In the genomic region with DNA sequence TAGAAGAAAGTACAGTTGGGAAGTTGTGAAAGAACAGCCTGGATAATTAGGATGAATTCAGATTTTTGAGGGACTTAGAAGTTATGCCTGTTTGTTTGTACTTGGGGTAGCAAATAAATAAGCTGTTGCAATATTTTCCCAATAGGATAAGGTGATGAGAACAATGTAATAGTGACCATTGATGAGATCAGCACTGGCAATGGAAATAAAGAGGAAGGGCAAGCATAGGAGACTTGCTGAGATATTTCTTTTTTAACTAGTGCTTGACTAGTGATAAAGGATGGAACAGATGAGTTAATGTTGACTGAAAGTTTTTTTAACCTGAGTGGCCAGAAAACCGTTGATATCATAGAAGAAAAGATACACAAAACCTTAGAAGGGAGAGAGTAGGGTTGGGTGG, we compare ENCODE assay signal across 20 cellular contexts.
A peak's percentile ranks its signal among the peaks of the same experiment; 100 is the strongest.
DNase-seq lines count a peak whose midpoint lies in the region; ATAC-seq and TF ChIP-seq lines count a peak whose summit lies in the region.
"Had no signal": no experiment of that assay in that cellular context is flagged by ENCODE, and none has a peak within 500 bp of the region (broad histone marks: within the 10 kb centered on the region; RNA-seq: fewer than 3 reads in every experiment).

No MANE protein-coding gene starts in this region.

- no peak overlapping the region for H2AFZ ChIP-seq in mesenchymal stem cell (ENCODE audit: low read depth, low read length)

- no peak overlapping the region for H3K4me3 Mint-ChIP-seq in activated CD8-positive, alpha-beta T cell treated with anti-CD3 and anti-CD28 coated beads for 36 hours
- H3K4me3 Mint-ChIP-seq: neural crest cell; stimulated activated effector memory CD8-positive, alpha-beta T cell treated with anti-CD3 and anti-CD28 coated beads, Interleukin-12 subunit alpha, Interleukin-12 subunit beta, amount 100 ng/mL, for 72 hours had no signal

- no peaks in the 10 kb centered on the region for H3K27me3 ChIP-seq in mesenchymal stem cell (ENCODE audit: control insufficient read depth in 1 of 2, insufficient read depth in 1 of 2, low read length in 2 of 2)
- no peaks in the 10 kb centered on the region for H3K27me3 ChIP-seq in tibial artery
- H3K27me3 ChIP-seq: BLaER1, transverse colon had no signal

- H2BK12ac ChIP-seq in mesenchymal stem cell (ENCODE audit: low read length in 2 of 2), result no peak overlapping the region

- no peak overlapping the region for H4K91ac ChIP-seq in mesenchymal stem cell (ENCODE audit: low read length)

- H3K18ac ChIP-seq in mesenchymal stem cell (ENCODE audit: low read depth in 1 of 2, low read length in 2 of 2), result no peak overlapping the region

- H2BK120ac ChIP-seq in mesenchymal stem cell (ENCODE audit: low read depth, low read length), result no peak overlapping the region

- no peaks in the 10 kb centered on the region for H3K9me3 ChIP-seq in mesenchymal stem cell (ENCODE audit: control insufficient read depth, low read length)
- no peaks in the 10 kb centered on the region for H3K9me3 ChIP-seq in tibial artery
- H3K9me3 ChIP-seq: BLaER1, transverse colon had no signal

- intact Hi-C loops in tibial artery (cut with DNase I; ENCODE audit: low total_unique reads), result no loop called here
- intact Hi-C loops in activated CD8-positive, alpha-beta T cell treated with anti-CD3 and anti-CD28 coated beads for 36 hours (cut with micrococcal nuclease), result no loop called here

- H3K36me3 ChIP-seq in mesenchymal stem cell (ENCODE audit: control insufficient read depth in 1 of 2, insufficient read depth in 2 of 2, low read depth in 1 of 2, low read length in 2 of 2) (no peaks in the 10 kb centered on the region), tibial artery (no peaks in the 10 kb centered on the region)
- H3K36me3 ChIP-seq: transverse colon had no signal

- peak overlapping the region; percentile 81 for H3K9ac ChIP-seq in mesenchymal stem cell (ENCODE audit: low read length)
- H3K9ac ChIP-seq: BLaER1 had no signal

- no peak overlapping the region for H3K23ac ChIP-seq in mesenchymal stem cell (ENCODE audit: low read length in 2 of 2)

- no peaks in the 10 kb centered on the region for H3K27me3 Mint-ChIP-seq in activated CD8-positive, alpha-beta T cell treated with anti-CD3 and anti-CD28 coated beads for 36 hours

- no peaks in the 10 kb centered on the region for H3K79me1 ChIP-seq in mesenchymal stem cell (replicated peaks; ENCODE audit: low read length, poor library complexity, severe bottlenecking)

- WGBS in mesenchymal stem cell, result 96% methylated on average over 1 of the region's 1 CpG

- peaks cover 2% of the 10 kb centered on the region for H3K9me3 Mint-ChIP-seq in activated CD8-positive, alpha-beta T cell treated with anti-CD3 and anti-CD28 coated beads for 36 hours
- H3K9me3 Mint-ChIP-seq: stimulated activated effector memory CD8-positive, alpha-beta T cell treated with anti-CD3 and anti-CD28 coated beads, Interleukin-12 subunit alpha, Interleukin-12 subunit beta, amount 100 ng/mL, for 72 hours had no signal

- H3K4me1 Mint-ChIP-seq in activated CD8-positive, alpha-beta T cell treated with anti-CD3 and anti-CD28 coated beads for 36 hours (ENCODE audit: low read depth), result no peaks in the 10 kb centered on the region
- H3K4me1 Mint-ChIP-seq: stimulated activated effector memory CD8-positive, alpha-beta T cell treated with anti-CD3 and anti-CD28 coated beads, Interleukin-12 subunit alpha, Interleukin-12 subunit beta, amount 100 ng/mL, for 72 hours had no signal

- H2BK5ac ChIP-seq in mesenchymal stem cell (ENCODE audit: low read depth, low read length, poor library complexity, severe bottlenecking), result no peak overlapping the region

- peak overlapping the region; percentile 42 for H3K27ac ChIP-seq in RWPE1
- H3K27ac ChIP-seq in epithelial cell of prostate, result peak overlapping the region; percentile 97
- H3K27ac ChIP-seq in mesenchymal stem cell (ENCODE audit: low read length, poor library complexity, severe bottlenecking), result no peak overlapping the region
- H3K27ac ChIP-seq in tibial artery, result peak overlapping the region; percentile 27 to 39
- H3K27ac ChIP-seq: BLaER1, transverse colon had no signal

- H3K36me3 Mint-ChIP-seq in activated CD8-positive, alpha-beta T cell treated with anti-CD3 and anti-CD28 coated beads for 36 hours (ENCODE audit: low read depth), result peaks cover 22% of the 10 kb centered on the region
- H3K36me3 Mint-ChIP-seq: stimulated activated effector memory CD8-positive, alpha-beta T cell treated with anti-CD3 and anti-CD28 coated beads, Interleukin-12 subunit alpha, Interleukin-12 subunit beta, amount 100 ng/mL, for 72 hours had no signal

- POLR2A ChIA-PET in RWPE1 (lab: Yijun Ruan, JAX; ENCODE audit: low non-redundant PET), result no interaction called here
- POLR2A ChIA-PET in activated CD8-positive, alpha-beta T cell treated with anti-CD3 and anti-CD28 coated beads for 36 hours (lab: Charles Lee), result no interaction called here

- H2AK5ac ChIP-seq in mesenchymal stem cell (ENCODE audit: low read length, severe bottlenecking), result no peak overlapping the region

- H3K27ac Mint-ChIP-seq in activated CD8-positive, alpha-beta T cell treated with anti-CD3 and anti-CD28 coated beads for 36 hours, result no peak overlapping the region
- H3K27ac Mint-ChIP-seq: stimulated activated effector memory CD8-positive, alpha-beta T cell treated with anti-CD3 and anti-CD28 coated beads, Interleukin-12 subunit alpha, Interleukin-12 subunit beta, amount 100 ng/mL, for 72 hours had no signal

- no peak for ATAC-seq in activated CD8-positive, alpha-beta T cell treated with anti-CD3 and anti-CD28 coated beads for 36 hours
- ATAC-seq: stimulated activated effector memory CD8-positive, alpha-beta T cell treated with anti-CD3 and anti-CD28 coated beads, Interleukin-12 subunit alpha, Interleukin-12 subunit beta, amount 100 ng/mL, for 72 hours had no signal

- in situ Hi-C loops in G401 (cut with HindIII; ENCODE audit: low sequenced_read_pairs), result no loop called here

- no peak overlapping the region for H2BK15ac ChIP-seq in mesenchymal stem cell (ENCODE audit: low read depth, poor library complexity, severe bottlenecking)

- no peak overlapping the region for H4K8ac ChIP-seq in mesenchymal stem cell (ENCODE audit: low read length)

- CTCF ChIA-PET in RWPE1 (lab: Yijun Ruan, JAX), result no interaction called here
- CTCF ChIA-PET in activated CD8-positive, alpha-beta T cell treated with anti-CD3 and anti-CD28 coated beads for 36 hours (lab: Charles Lee), result no interaction called here

- H3K4me1 ChIP-seq in mesenchymal stem cell (ENCODE audit: control insufficient read depth, insufficient read depth, low read depth, low read length) (no peaks in the 10 kb centered on the region), tibial artery (peaks cover 0 to 14% (median 6%) of the 10 kb centered on the region in 4 donors)
- H3K4me1 ChIP-seq: BLaER1, transverse colon had no signal

- no peak overlapping the region for H3K14ac ChIP-seq in mesenchymal stem cell (ENCODE audit: low read length in 2 of 2)

- no peak overlapping the region for H3K4ac ChIP-seq in mesenchymal stem cell (ENCODE audit: low read depth in 1 of 2, low read length in 2 of 2)

- DNase-seq in RWPE1 (ENCODE audit: low spot score), result no peak
- no peak for DNase-seq in epithelial cell of prostate (ENCODE audit: low read depth, low spot score)
- DNase-seq in mesenchymal stem cell, result no peak
- no peak for DNase-seq in tibial artery
- no peak for DNase-seq in G401 (ENCODE audit: low spot score)
- no peak for DNase-seq in GOT3 (lab: John Stamatoyannopoulos, UW)
- DNase-seq in activated CD8-positive, alpha-beta T cell treated with anti-CD3 and anti-CD28 coated beads for 36 hours, result no peak
- DNase-seq: activated CD4-positive, alpha-beta T cell treated with anti-CD3 and anti-CD28 coated beads, Interleukin-2, amount 50 U/mL, for 4 hours; activated gamma-delta T cell treated with Interleukin-2 at 50 U/mL for 16 hours; amygdala; foreskin melanocyte; Karpas-422; kidney glomerular epithelial cell; midbrain; NCI-H1092 treated with DMSO at 0.1 percent for 48 hours; NCI-H510A; transverse colon had no signal

- H3K4me3 ChIP-seq in mesenchymal stem cell (ENCODE audit: insufficient read depth in 1 of 2, low read depth in 1 of 2, low read length in 2 of 2) (peak overlapping the region in 1 of 2 experiments; percentile 68), tibial artery (no peak overlapping the region)
- H3K4me3 ChIP-seq: BLaER1, transverse colon had no signal

- TF ChIP-seq CTCF in RWPE1 (conservative IDR thresholded peaks at IDR 0.05; ENCODE audit: low read depth), result no peak
- TF ChIP-seq CTCF in tibial artery (IDR thresholded peaks at IDR 0.05), result no peak
- TF ChIP-seq CTCF in activated CD8-positive, alpha-beta T cell treated with anti-CD3 and anti-CD28 coated beads for 36 hours (IDR thresholded peaks at IDR 0.05), result no peak

- H3K4me2 ChIP-seq in mesenchymal stem cell (ENCODE audit: low read length, poor library complexity, severe bottlenecking), result no peak overlapping the region
- H3K4me2 ChIP-seq: BLaER1 had no signal
